Comparison of ENCODE assay signal across 8 cellular contexts in genomic region chr1:36463773-36464604, GRCh38. TPM values are rescaled to one million over a fixed set of nuclear protein-coding genes. Genes with fewer than 3 reads are reported as not detected.
DNase-seq lines count a peak whose midpoint lies in the region; ATAC-seq and TF ChIP-seq lines count a peak whose summit lies in the region.

Gene MRPS15 (minus strand): TSS chr1:36464384. CDS start chr1:36464275, 109 bp downstream.

- H3K4me3 Mint-ChIP-seq in WTC11 = peak within 1 kb of the TSS; percentile 94

- peak; percentile 81 for ATAC-seq in GM18907 (IDR thresholded peaks at IDR 0.05; ENCODE audit: unreplicated experiment)
- peak; percentile 90 for ATAC-seq in HG03159 (IDR thresholded peaks at IDR 0.05; ENCODE audit: unreplicated experiment)
- ATAC-seq in WTC11 = peak; percentile 86

- peak within 1 kb of the TSS; percentile 95 for H3K27ac Mint-ChIP-seq in WTC11

- H3K4me3 ChIP-seq in AG04449 (ENCODE audit: low read depth, low read length) (peak within 1 kb of the TSS; percentile 85), cardiac fibroblast (replicated peaks in 1 of 2; ENCODE audit: low read depth in 2 of 2, low read length in 2 of 2) (peak within 1 kb of the TSS; percentile 88 to 93)

- no peaks in the 10 kb centered on the region for H3K9me3 Mint-ChIP-seq in WTC11

- TF ChIP-seq CTCF in AG04449 (IDR thresholded peaks at IDR 0.05; ENCODE audit: insufficient read depth, low read length, missing control alignments) (no peak), WTC11 (IDR thresholded peaks at IDR 0.05) (no peak), cardiac fibroblast (IDR thresholded peaks at IDR 0.05; ENCODE audit: low read depth, low read length) (no peak)

- DNase-seq in AG04449 (ENCODE audit: low read depth, low spot score) (peak; percentile 68), NCI-H2227 treated with DMSO at 0.1 percent for 48 hours (lab: John Stamatoyannopoulos, UW) (peak; percentile 95), WTC11 (ENCODE audit: low spot score) (peak; percentile 93), cardiac fibroblast (ENCODE audit: low read depth in 2 of 2) (peak; percentile 96 to 97), iPS-NIHi7 (ENCODE audit: extremely low spot score) (peak; percentile 96), smooth muscle cell of the brain vasculature (ENCODE audit: low read depth, low spot score) (peak; percentile 83)

- peaks cover 16% of the 10 kb centered on the region for H3K4me1 Mint-ChIP-seq in WTC11

- H3K36me3 Mint-ChIP-seq in WTC11 = peaks cover 24% of the 10 kb centered on the region

- POLR2A ChIA-PET in AG04449 (lab: Yijun Ruan, JAX) = interaction anchor here (0.7 to 1.4 kb wide), 3 partner anchors 10 to 13 kb away, joined by 3 to 16 read pairs (median 4); partner anchors contain the start of gene OSCP1
- POLR2A ChIA-PET in WTC11 (lab: Charles Lee) = interaction anchor here (0.5 to 1.9 kb wide), 6 partner anchors 14 to 78 kb away, joined by 3 to 16 read pairs (median 4); partner anchors contain the start of genes CSF3R, OSCP1 and STK40

- peaks cover 45% of the 10 kb centered on the region for H3K27me3 Mint-ChIP-seq in WTC11 (ENCODE audit: low read depth)

- CTCF ChIA-PET in AG04449 (lab: Yijun Ruan, JAX) = interaction anchor here (0.7 to 1.4 kb wide), 3 partner anchors 9 to 971 kb away, joined by 3 to 5 read pairs (median 4); partner anchors contain the start of gene OSCP1
- CTCF ChIA-PET in WTC11 (lab: Charles Lee) = interaction anchor here (0.5 to 3.3 kb wide), 9 partner anchors 13 to 276 kb away, joined by 3 to 15 read pairs (median 4); partner anchors contain the start of gene OSCP1

TF ChIP-seq in WTC11, 78 proteins besides CTCF, POLR2A, EP300 and RAD21 (continues in another document):
- TF ChIP-seq ELF4 (CRISPR knock-in tag; IDR thresholded peaks at IDR 0.05; ENCODE audit: low read depth) (0 out of 2 replicates have a peak, but pooled peaks have one; percentile 50), FOXP1 (CRISPR knock-in tag; IDR thresholded peaks at IDR 0.05; ENCODE audit: borderline replicate concordance) (no peak; the same call in 1 of the 2 replicates), CREB1 (CRISPR knock-in tag; IDR thresholded peaks at IDR 0.05) (peak; percentile 50; the same call in 1 of the 2 replicates), ARID4B (CRISPR knock-in tag; IDR thresholded peaks at IDR 0.05; ENCODE audit: borderline replicate concordance) (no peak; the same call in 1 of the 2 replicates), ZNF232 (CRISPR knock-in tag; IDR thresholded peaks at IDR 0.05) (no peak), ETV6 (CRISPR knock-in tag; IDR thresholded peaks at IDR 0.05) (0 out of 2 replicates have a peak, but pooled peaks have one; percentile 32), E2F4 (CRISPR knock-in tag; IDR thresholded peaks at IDR 0.05; ENCODE audit: borderline replicate concordance, low read depth) (no peak), USF1 (CRISPR knock-in tag; IDR thresholded peaks at IDR 0.05) (peak; percentile 75), ZSCAN18 (CRISPR knock-in tag; IDR thresholded peaks at IDR 0.05) (no peak), ZNF512 (CRISPR knock-in tag; IDR thresholded peaks at IDR 0.05; ENCODE audit: borderline replicate concordance) (0 out of 2 replicates have a peak, but pooled peaks have one; percentile 13), MYBL2 (CRISPR knock-in tag; IDR thresholded peaks at IDR 0.05) (peak; percentile 78; the same call in 1 of the 2 replicates), ZNF317 (CRISPR knock-in tag; IDR thresholded peaks at IDR 0.05; ENCODE audit: borderline replicate concordance, low read depth) (no peak), PRRX2 (CRISPR knock-in tag; IDR thresholded peaks at IDR 0.05) (no peak), EMX1 (CRISPR knock-in tag; IDR thresholded peaks at IDR 0.05) (no peak), CREM (CRISPR knock-in tag; IDR thresholded peaks at IDR 0.05) (peak; percentile 91), ZNF263 (CRISPR knock-in tag; IDR thresholded peaks at IDR 0.05; ENCODE audit: low read depth) (no peak), ZBTB43 (CRISPR knock-in tag; IDR thresholded peaks at IDR 0.05) (no peak)

RNA-seq across cellular contexts. Expression of gene MRPS15, which starts in this region (rescaled TPM):
- 100.0 to 113 TPM (median 104 TPM) in 3 replicates for total RNA-seq in WTC11 (2021)

Comparison
In these comparisons a context has a peak if more than half of its experiments do, and no peak if none do; other contexts are left out.
1. Peak in every context shown above with its lines: DNase-seq, ATAC-seq and H3K4me3 ChIP-seq.